ENCODE assay signal across 18 cellular contexts in genomic region chr1:208081972-208082371, GRCh38.
DNase-seq lines count a peak whose midpoint lies in the region; FAIRE-seq and TF ChIP-seq lines count a peak whose summit lies in the region.
"Had no signal": no experiment of that assay in that cellular context is flagged by ENCODE, and none has a peak within 500 bp of the region (broad histone marks: within the 10 kb centered on the region; RNA-seq: fewer than 3 reads in every experiment).

No MANE protein-coding gene starts in this region.

- H3K4me2 ChIP-seq in hepatocyte: no peak overlapping the region

- TF ChIP-seq CTCF in hepatocyte (IDR thresholded peaks at IDR 0.05; ENCODE audit: poor library complexity) (peak; percentile 21), kidney (IDR thresholded peaks at IDR 0.05; ENCODE audit: borderline replicate concordance, extremely low read depth, insufficient read depth) (no peak)

- H3K9me3 ChIP-seq in hepatocyte (ENCODE audit: low read depth): no peaks in the 10 kb centered on the region
- no peaks in the 10 kb centered on the region for H3K9me3 ChIP-seq in kidney (ENCODE audit: control insufficient read depth in 1 of 2, low read length in 2 of 2)
- H3K9me3 ChIP-seq: adrenal gland had no signal

- 67% methylated on average over 12 of the region's 12 CpGs for WGBS in hepatocyte (ENCODE audit: low lambda C conversion rate, missing lambda C conversion rate)

- H4K20me1 ChIP-seq in hepatocyte (ENCODE audit: insufficient read depth, poor library complexity, severe bottlenecking): no peaks in the 10 kb centered on the region

- no peak overlapping the region for H3K27ac ChIP-seq in hepatocyte
- H3K27ac ChIP-seq in kidney (ENCODE audit: low read depth in 2 of 2, low read length in 2 of 2): no peak overlapping the region
- H3K27ac ChIP-seq: adrenal gland had no signal

- no peak overlapping the region for H2AFZ ChIP-seq in hepatocyte

- H3K4me1 ChIP-seq in hepatocyte (ENCODE audit: insufficient read depth) (no peaks in the 10 kb centered on the region), kidney (ENCODE audit: control insufficient read depth in 1 of 2, insufficient read depth in 1 of 2, low read depth in 1 of 2, low read length in 2 of 2) (peaks cover 0 to 2% of the 10 kb centered on the region in 2 donors)

- no peak overlapping the region for H3K9ac ChIP-seq in kidney (ENCODE audit: low read length in 2 of 2)

- H3K27me3 ChIP-seq in hepatocyte: no peaks in the 10 kb centered on the region
- H3K27me3 ChIP-seq: adrenal gland had no signal

- FAIRE-seq in kidney (lab: Jason Lieb, UNC): no peak
- FAIRE-seq: H1, urothelium cell line had no signal

- DNase-seq in ELF-1 (ENCODE audit: low read depth, low spot score) (peak; percentile 84), SW480 (ENCODE audit: low spot score) (peak; percentile 26), hepatocyte (ENCODE audit: low spot score) (no peak), putamen (ENCODE audit: low spot score) (peak; percentile 43), kidney (no peak), NCI-H2107 (lab: John Stamatoyannopoulos, UW) (no peak)
- no peak for DNase-seq in stimulated activated CD4-positive, alpha-beta T cell treated with anti-CD3 and anti-CD28 coated beads, Interleukin-4, amount 100 ng/mL, for 1 hour
- DNase-seq: activated CD4-positive, alpha-beta memory T cell treated with anti-CD3 and anti-CD28 coated beads for 36 hours; adrenal gland; CD4-positive, CD25-positive, alpha-beta regulatory T cell; cortex of kidney; DND-41; erythroblast; naive thymus-derived CD4-positive, alpha-beta T cell; NCI-H1048; NCI-H446 had no signal

- no peaks in the 10 kb centered on the region for H3K9me2 ChIP-seq in hepatocyte (replicated peaks; ENCODE audit: insufficient read depth)

- intact Hi-C loops in kidney (cut with DNase I): no loop called here

- H3K4me3 ChIP-seq in hepatocyte (no peak overlapping the region), kidney (ENCODE audit: low read length in 2 of 2) (no peak overlapping the region)
- H3K4me3 ChIP-seq: adrenal gland had no signal

- no peaks in the 10 kb centered on the region for H3K36me3 ChIP-seq in hepatocyte (replicated peaks; ENCODE audit: insufficient read depth, low read depth)
- peaks cover 0 to 5% of the 10 kb centered on the region in 2 donors for H3K36me3 ChIP-seq in kidney (ENCODE audit: control insufficient read depth in 1 of 2, insufficient read depth in 2 of 2, low read length in 2 of 2)
- H3K36me3 ChIP-seq: adrenal gland had no signal

- H3K79me2 ChIP-seq in hepatocyte: no peaks in the 10 kb centered on the region

Comparison
In these comparisons a context has a peak if more than half of its experiments do, and no peak if none do; other contexts are left out.
1. DNase-seq: peak in ELF-1 (single experiment), SW480 (single experiment) and putamen (single experiment); none in hepatocyte (single experiment), kidney (single experiment), NCI-H2107 (single experiment) and stimulated activated CD4-positive, alpha-beta T cell treated with anti-CD3 and anti-CD28 coated beads, Interleukin-4, amount 100 ng/mL, for 1 hour (single experiment).